13 cellular contexts compared by ENCODE assay signal in genomic region chr14:35879141-35879648, GRCh38. TPM values are rescaled to one million over a fixed set of nuclear protein-coding genes. Genes with fewer than 3 reads are reported as not detected.
DNase-seq lines count a peak whose midpoint lies in the region; TF ChIP-seq lines count a peak whose summit lies in the region.
"Had no signal": no experiment of that assay in that cellular context is flagged by ENCODE, and none has a peak within 500 bp of the region (broad histone marks: within the 10 kb centered on the region; RNA-seq: fewer than 3 reads in every experiment).

No MANE protein-coding gene starts in this region.

- TF ChIP-seq POLR2A in adrenal gland (IDR thresholded peaks at IDR 0.05), result no peak

- intact Hi-C loops in adrenal gland (cut with DNase I), result loop anchor here in 1 of 2 donors (5.0 kb wide), 1 partner anchor 498 kb away; no protein-coding TSS in a partner anchor
- intact Hi-C loops in activated T-helper 2 cell treated with anti-CD3 and anti-CD28 coated beads, Interferon-gamma antibody, Interleukin-2, Interleukin-4, amounts not matched to agents 10 μg/mL and 5 μg/mL and 100 μg/mL, durations not matched to agents 14 hours and 24 hours and 36 hours (cut with micrococcal nuclease), result loop anchor here (1.0 kb wide), 1 partner anchor 190 kb away; no protein-coding TSS in a partner anchor

- H3K27ac Mint-ChIP-seq in activated T-helper 2 cell treated with anti-CD3 and anti-CD28 coated beads, Interferon-gamma antibody, Interleukin-2, Interleukin-4, amounts not matched to agents 10 μg/mL and 5 μg/mL and 100 μg/mL, durations not matched to agents 14 hours and 24 hours and 36 hours, result no peak overlapping the region
- H3K27ac Mint-ChIP-seq: activated B cell treated with CpG ODN at 0.5 μM for 24 hours; activated T-helper 1 cell treated with anti-CD3 and anti-CD28 coated beads, Interleukin-12 subunit alpha, Interleukin-12 subunit beta, Interleukin-2, Interleukin-4 antibody, amounts not matched to agents 30 ng/mL and 10 ng/mL and 1 ng/mL, durations not matched to agents 14 hours and 24 hours and 36 hours; IgD-negative memory B cell had no signal

- no peaks in the 10 kb centered on the region for H3K36me3 Mint-ChIP-seq in activated T-helper 2 cell treated with anti-CD3 and anti-CD28 coated beads, Interferon-gamma antibody, Interleukin-2, Interleukin-4, amounts not matched to agents 10 μg/mL and 5 μg/mL and 100 μg/mL, durations not matched to agents 14 hours and 24 hours and 36 hours (ENCODE audit: low read depth)
- H3K36me3 Mint-ChIP-seq: CD14-positive monocyte had no signal

- H3K79me2 ChIP-seq in ACC112 (ENCODE audit: control insufficient read depth, insufficient read depth, low read length, unreplicated experiment), result no peaks in the 10 kb centered on the region
- H3K79me2 ChIP-seq in hepatocyte, result no peaks in the 10 kb centered on the region

- H4K20me1 ChIP-seq in hepatocyte (ENCODE audit: insufficient read depth, poor library complexity, severe bottlenecking), result no peaks in the 10 kb centered on the region

- H3K4me3 Mint-ChIP-seq in activated T-helper 2 cell treated with anti-CD3 and anti-CD28 coated beads, Interferon-gamma antibody, Interleukin-2, Interleukin-4, amounts not matched to agents 10 μg/mL and 5 μg/mL and 100 μg/mL, durations not matched to agents 14 hours and 24 hours and 36 hours (ENCODE audit: low read depth), result no peak overlapping the region
- H3K4me3 Mint-ChIP-seq: activated B cell treated with CpG ODN at 0.5 μM for 24 hours; activated T-helper 1 cell treated with anti-CD3 and anti-CD28 coated beads, Interleukin-12 subunit alpha, Interleukin-12 subunit beta, Interleukin-2, Interleukin-4 antibody, amounts not matched to agents 30 ng/mL and 10 ng/mL and 1 ng/mL, durations not matched to agents 14 hours and 24 hours and 36 hours; CD14-positive monocyte; IgD-negative memory B cell had no signal

- H3K36me3 ChIP-seq in ACC112 (ENCODE audit: insufficient read depth, low read length), result no peaks in the 10 kb centered on the region
- H3K36me3 ChIP-seq in adrenal gland (replicated peaks in 1 of 2), result no peaks in the 10 kb centered on the region
- H3K36me3 ChIP-seq in hepatocyte (replicated peaks; ENCODE audit: insufficient read depth, low read depth), result no peaks in the 10 kb centered on the region
- H3K36me3 ChIP-seq in HAP-1 (replicated peaks), result no peaks in the 10 kb centered on the region
- H3K36me3 ChIP-seq: ovary had no signal

- peaks cover 2% of the 10 kb centered on the region for H3K27me3 Mint-ChIP-seq in activated T-helper 2 cell treated with anti-CD3 and anti-CD28 coated beads, Interferon-gamma antibody, Interleukin-2, Interleukin-4, amounts not matched to agents 10 μg/mL and 5 μg/mL and 100 μg/mL, durations not matched to agents 14 hours and 24 hours and 36 hours (ENCODE audit: low read depth)
- H3K27me3 Mint-ChIP-seq: IgD-negative memory B cell had no signal

- in situ Hi-C loops in HAP-1 (cut with MboI; ENCODE audit: low sequenced_read_pairs), result no loop called here

- TF ChIP-seq CTCF in HL-60 (IDR thresholded peaks at IDR 0.05; ENCODE audit: insufficient read depth, low read length), result no peak
- TF ChIP-seq CTCF in adrenal gland (IDR thresholded peaks at IDR 0.05), result no peak
- TF ChIP-seq CTCF in hepatocyte (IDR thresholded peaks at IDR 0.05; ENCODE audit: poor library complexity), result no peak

- no peak overlapping the region for H2AFZ ChIP-seq in ACC112 (ENCODE audit: low read length, unreplicated experiment)
- H2AFZ ChIP-seq in hepatocyte, result no peak overlapping the region

- H3K27me3 ChIP-seq in ACC112 (ENCODE audit: insufficient read depth, low read length), result no peaks in the 10 kb centered on the region
- H3K27me3 ChIP-seq in HL-60 (ENCODE audit: insufficient read depth, poor library complexity, severe bottlenecking), result no peaks in the 10 kb centered on the region
- no peaks in the 10 kb centered on the region for H3K27me3 ChIP-seq in adrenal gland
- H3K27me3 ChIP-seq in hepatocyte, result no peaks in the 10 kb centered on the region
- H3K27me3 ChIP-seq in HAP-1 (ENCODE audit: low read depth), result no peaks in the 10 kb centered on the region
- H3K27me3 ChIP-seq: ovary had no signal

- H3K4me1 Mint-ChIP-seq in activated T-helper 2 cell treated with anti-CD3 and anti-CD28 coated beads, Interferon-gamma antibody, Interleukin-2, Interleukin-4, amounts not matched to agents 10 μg/mL and 5 μg/mL and 100 μg/mL, durations not matched to agents 14 hours and 24 hours and 36 hours (ENCODE audit: low read depth), result peaks cover 13% of the 10 kb centered on the region

- 11 to 17% (median 13%) methylated on average over 2 of the region's 2 CpGs for WGBS in adrenal gland, 4 donors
- 52% methylated on average over 2 of the region's 2 CpGs for WGBS in hepatocyte (ENCODE audit: low lambda C conversion rate, missing lambda C conversion rate)

- H3K4me1 ChIP-seq in ACC112 (ENCODE audit: control insufficient read depth, insufficient read depth, low read length, unreplicated experiment) (peaks cover 13% of the 10 kb centered on the region), adrenal gland (replicated peaks in 1 of 2) (peaks cover 33 to 40% of the 10 kb centered on the region in 2 donors), hepatocyte (ENCODE audit: insufficient read depth) (peaks cover 12% of the 10 kb centered on the region), HAP-1 (no peaks in the 10 kb centered on the region)

- peak overlapping the region; percentile 31 for H3K4me2 ChIP-seq in hepatocyte

- H3K9me3 Mint-ChIP-seq in activated T-helper 2 cell treated with anti-CD3 and anti-CD28 coated beads, Interferon-gamma antibody, Interleukin-2, Interleukin-4, amounts not matched to agents 10 μg/mL and 5 μg/mL and 100 μg/mL, durations not matched to agents 14 hours and 24 hours and 36 hours, result no peaks in the 10 kb centered on the region
- H3K9me3 Mint-ChIP-seq: activated B cell treated with CpG ODN at 0.5 μM for 24 hours; activated T-helper 1 cell treated with anti-CD3 and anti-CD28 coated beads, Interleukin-12 subunit alpha, Interleukin-12 subunit beta, Interleukin-2, Interleukin-4 antibody, amounts not matched to agents 30 ng/mL and 10 ng/mL and 1 ng/mL, durations not matched to agents 14 hours and 24 hours and 36 hours; CD14-positive monocyte; IgD-negative memory B cell had no signal

- no peaks in the 10 kb centered on the region for H3K9me2 ChIP-seq in hepatocyte (replicated peaks; ENCODE audit: insufficient read depth)

- DNase-seq in HL-60 (ENCODE audit: low read depth in 1 of 2, low spot score in 1 of 2) (peak; percentile 18 to 72), adrenal gland (peak in 2 of 7 donors; percentile 40 to 43), hepatocyte (ENCODE audit: low spot score) (no peak), hippocampal formation (lab: John Stamatoyannopoulos, UW) (no peak), mucosa of gallbladder (ENCODE audit: low spot score) (no peak), HAP-1 (ENCODE audit: low spot score in 2 of 2) (no peak)
- no peak for DNase-seq in activated T-helper 2 cell treated with anti-CD3 and anti-CD28 coated beads, Interferon-gamma antibody, Interleukin-2, Interleukin-4, amounts not matched to agents 10 μg/mL and 5 μg/mL and 100 μg/mL, durations not matched to agents 14 hours and 24 hours and 36 hours (ENCODE audit: low spot score)
- DNase-seq: activated B cell treated with CpG ODN at 0.5 μM for 24 hours had no signal

- H3K4me3 ChIP-seq in ACC112 (ENCODE audit: low read depth, low read length), result peak overlapping the region; percentile 42
- no peak overlapping the region for H3K4me3 ChIP-seq in HL-60 (replicated peaks; ENCODE audit: insufficient read depth, low read length)
- H3K4me3 ChIP-seq in adrenal gland, result no peak overlapping the region
- H3K4me3 ChIP-seq in hepatocyte, result no peak overlapping the region
- H3K4me3 ChIP-seq in HAP-1, result no peak overlapping the region
- H3K4me3 ChIP-seq: ovary had no signal

- H3K27ac ChIP-seq in ACC112 (ENCODE audit: low read depth, low read length), result peak overlapping the region; percentile 66
- peak overlapping the region; percentile 33 for H3K27ac ChIP-seq in HL-60 (replicated peaks)
- peak overlapping the region in 3 of 5 donors; percentile 43 to 74 (median 53) for H3K27ac ChIP-seq in adrenal gland
- H3K27ac ChIP-seq in hepatocyte, result peak overlapping the region; percentile 30

- H3K9me3 ChIP-seq in adrenal gland (replicated peaks in 1 of 3), result no peaks in the 10 kb centered on the region
- no peaks in the 10 kb centered on the region for H3K9me3 ChIP-seq in hepatocyte (ENCODE audit: low read depth)
- no peaks in the 10 kb centered on the region for H3K9me3 ChIP-seq in HAP-1
- H3K9me3 ChIP-seq: ovary had no signal

RNA-seq across cellular contexts. Expression of gene BRMS1L, which starts 53.1 kb away (rescaled TPM):
- total RNA-seq in adrenal gland (10 to 100 TPM in 5 of 8 donors, 1 to 10 TPM in 3; 5.2 to 27.6 (median 11.7) TPM), hepatocyte (12.6 and 14.2 TPM in 2 replicates), mucosa of gallbladder (6.1 TPM)
- polyA plus RNA-seq in adrenal gland (10 to 100 TPM in 1 of 3 donors, 1 to 10 TPM in 2; 4.3 to 23.2 (median 6.4) TPM), hepatocyte (11.5 and 14.6 TPM in 2 replicates)
- 5.3 and 6.1 TPM in 2 replicates for total RNA-seq in activated T-helper 2 cell treated with anti-CD3 and anti-CD28 coated beads, Interferon-gamma antibody, Interleukin-2, Interleukin-4, amounts not matched to agents 10 μg/mL and 5 μg/mL and 100 μg/mL, durations not matched to agents 14 hours and 24 hours and 36 hours

Comparison
In these comparisons a context has a peak if more than half of its experiments do, and no peak if none do; other contexts are left out.
1. DNase-seq: peak in HL-60 (2 of 2); none in hepatocyte (single experiment), activated T-helper 2 cell treated with anti-CD3 and anti-CD28 coated beads, Interferon-gamma antibody, Interleukin-2, Interleukin-4, amounts not matched to agents 10 μg/mL and 5 μg/mL and 100 μg/mL, durations not matched to agents 14 hours and 24 hours and 36 hours (single experiment), hippocampal formation (0 of 2), mucosa of gallbladder (single experiment) and HAP-1 (0 of 2).
2. Peak in every context shown above with its lines, with median percentiles within 50 percentile points of each other: H3K27ac ChIP-seq.